In the genomic region with DNA sequence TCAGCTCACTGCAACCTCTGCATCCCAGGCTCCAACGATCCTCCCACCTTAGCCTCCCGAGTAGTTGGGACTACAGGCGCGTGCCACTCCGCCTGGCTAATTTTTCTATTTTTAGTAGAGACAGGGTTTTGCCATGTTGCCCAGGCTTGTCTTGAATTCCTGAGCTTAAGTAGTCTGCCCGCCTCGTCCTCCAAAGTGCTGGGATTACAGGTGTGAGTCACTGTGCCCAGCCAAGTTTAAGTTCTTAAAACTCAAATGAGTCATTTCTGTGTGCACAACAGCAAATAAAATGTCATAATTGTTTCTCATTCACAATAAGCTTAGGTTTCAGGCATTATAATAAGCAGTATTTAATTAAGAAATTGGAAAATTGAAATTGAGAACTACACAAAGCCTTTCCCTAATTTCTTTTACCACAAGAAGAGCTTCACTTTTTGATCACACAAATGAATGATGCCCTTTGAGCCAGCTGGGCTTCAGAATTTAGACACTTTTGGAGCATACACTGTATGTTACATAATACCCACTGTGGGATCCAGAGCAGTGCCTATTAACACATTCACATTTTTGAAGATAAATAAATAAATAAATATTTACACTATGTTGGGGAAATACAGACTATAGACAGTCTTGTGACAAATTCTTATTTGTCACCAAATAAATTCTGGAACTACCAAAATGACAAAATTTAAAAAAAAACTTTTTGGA, we compare ENCODE assay signal across 1 cellular context.
TF ChIP-seq lines count a peak whose summit lies in the region.

No MANE protein-coding gene starts in this region.

TF ChIP-seq in HEK293, 187 proteins besides CTCF, POLR2A, EP300 and RAD21 (continued from another document and continues in another):
- TF ChIP-seq ZNF792 (tag by site-specific recombination; IDR thresholded peaks at IDR 0.05) (no peak), ZNF501 (tag by site-specific recombination; IDR thresholded peaks at IDR 0.05) (peak; percentile 79), GLI2 (tag by site-specific recombination; IDR thresholded peaks at IDR 0.05; ENCODE audit: borderline replicate concordance, low read depth) (peak; percentile 42; the same call in 1 of the 2 replicates), HOXD13 (CRISPR knock-in tag; IDR thresholded peaks at IDR 0.05; ENCODE audit: borderline replicate concordance) (no peak), ZNF391 (tag by site-specific recombination; IDR thresholded peaks at IDR 0.05; ENCODE audit: borderline replicate concordance, low read depth) (0 out of 2 replicates have a peak, but pooled peaks have one; percentile 43), HOXA7 (CRISPR knock-in tag; IDR thresholded peaks at IDR 0.05; ENCODE audit: borderline replicate concordance) (no peak), ZNF155 (tag by site-specific recombination; IDR thresholded peaks at IDR 0.05) (no peak), ZNF146 (tag by site-specific recombination; IDR thresholded peaks at IDR 0.05) (no peak), ZNF366 (tag by site-specific recombination; conservative IDR thresholded peaks at IDR 0.05) (peak; percentile 97), ZNF768 (tag by site-specific recombination; IDR thresholded peaks at IDR 0.05) (no peak), OSR2 (tag by site-specific recombination; IDR thresholded peaks at IDR 0.05) (peak; percentile 84), ZNF510 (tag by site-specific recombination; IDR thresholded peaks at IDR 0.05; ENCODE audit: insufficient replicate concordance) (no peak), MYNN (tag by site-specific recombination; IDR thresholded peaks at IDR 0.05; ENCODE audit: borderline replicate concordance) (no peak), ZNF530 (tag by site-specific recombination; IDR thresholded peaks at IDR 0.05; ENCODE audit: low read depth) (no peak), ZNF596 (tag by site-specific recombination; IDR thresholded peaks at IDR 0.05) (no peak), SP2 (tag by site-specific recombination; IDR thresholded peaks at IDR 0.05) (peak; percentile 16; the same call in 1 of the 2 replicates), ZBTB1 (tag by site-specific recombination; IDR thresholded peaks at IDR 0.05) (0 out of 2 replicates have a peak, but pooled peaks have one; percentile 39), ZFP37 (tag by site-specific recombination; IDR thresholded peaks at IDR 0.05) (peak; percentile 88; the same call in 1 of the 2 replicates), ZNF354C (tag by site-specific recombination; IDR thresholded peaks at IDR 0.05; ENCODE audit: borderline replicate concordance, low read depth) (no peak), ZNF660 (tag by site-specific recombination; IDR thresholded peaks at IDR 0.05) (peak; percentile 80), FEZF1 (tag by site-specific recombination; IDR thresholded peaks at IDR 0.05) (peak; percentile 50; the same call in 1 of the 2 replicates), ZNF350 (tag by site-specific recombination; IDR thresholded peaks at IDR 0.05) (no peak; the same call in 1 of the 2 replicates), ZNF791 (tag by site-specific recombination; IDR thresholded peaks at IDR 0.05) (no peak), ZNF19 (tag by site-specific recombination; IDR thresholded peaks at IDR 0.05; ENCODE audit: low read depth) (no peak), ZNF776 (tag by site-specific recombination; IDR thresholded peaks at IDR 0.05; ENCODE audit: borderline replicate concordance) (no peak), ZNF214 (tag by site-specific recombination; IDR thresholded peaks at IDR 0.05; ENCODE audit: borderline replicate concordance) (no peak), SCRT1 (tag by site-specific recombination; IDR thresholded peaks at IDR 0.05; ENCODE audit: borderline replicate concordance) (peak; percentile 73), ZNF404 (tag by site-specific recombination; IDR thresholded peaks at IDR 0.05) (no peak), TRIM28 (IDR thresholded peaks at IDR 0.05; ENCODE audit: borderline replicate concordance, low read length) (no peak), ZNF658 (tag by site-specific recombination; IDR thresholded peaks at IDR 0.05) (no peak), ZNF433 (tag by site-specific recombination; IDR thresholded peaks at IDR 0.05; ENCODE audit: low read depth) (no peak), KLF9 (tag by site-specific recombination; IDR thresholded peaks at IDR 0.05; ENCODE audit: low read depth) (peak; percentile 33; the same call in 1 of the 2 replicates), BCL11B (tag by site-specific recombination; IDR thresholded peaks at IDR 0.05; ENCODE audit: low read depth) (0 out of 2 replicates have a peak, but pooled peaks have one; percentile 8), OVOL3 (tag by site-specific recombination; IDR thresholded peaks at IDR 0.05) (0 out of 2 replicates have a peak, but pooled peaks have one; percentile 57), ZNF48 (tag by site-specific recombination; IDR thresholded peaks at IDR 0.05) (no peak), GLIS2 (tag by site-specific recombination; IDR thresholded peaks at IDR 0.05) (peak; percentile 38; the same call in 1 of the 2 replicates), ZNF174 (tag by site-specific recombination; IDR thresholded peaks at IDR 0.05) (no peak)
- TF ChIP-seq, protein P1, sequence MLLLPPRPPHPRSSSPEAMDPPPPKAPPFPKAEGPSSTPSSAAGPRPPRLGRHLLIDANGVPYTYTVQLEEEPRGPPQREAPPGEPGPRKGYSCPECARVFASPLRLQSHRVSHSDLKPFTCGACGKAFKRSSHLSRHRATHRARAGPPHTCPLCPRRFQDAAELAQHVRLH (tag by site-specific recombination; IDR thresholded peaks at IDR 0.05) = no peak
- TF ChIP-seq, protein P2, sequence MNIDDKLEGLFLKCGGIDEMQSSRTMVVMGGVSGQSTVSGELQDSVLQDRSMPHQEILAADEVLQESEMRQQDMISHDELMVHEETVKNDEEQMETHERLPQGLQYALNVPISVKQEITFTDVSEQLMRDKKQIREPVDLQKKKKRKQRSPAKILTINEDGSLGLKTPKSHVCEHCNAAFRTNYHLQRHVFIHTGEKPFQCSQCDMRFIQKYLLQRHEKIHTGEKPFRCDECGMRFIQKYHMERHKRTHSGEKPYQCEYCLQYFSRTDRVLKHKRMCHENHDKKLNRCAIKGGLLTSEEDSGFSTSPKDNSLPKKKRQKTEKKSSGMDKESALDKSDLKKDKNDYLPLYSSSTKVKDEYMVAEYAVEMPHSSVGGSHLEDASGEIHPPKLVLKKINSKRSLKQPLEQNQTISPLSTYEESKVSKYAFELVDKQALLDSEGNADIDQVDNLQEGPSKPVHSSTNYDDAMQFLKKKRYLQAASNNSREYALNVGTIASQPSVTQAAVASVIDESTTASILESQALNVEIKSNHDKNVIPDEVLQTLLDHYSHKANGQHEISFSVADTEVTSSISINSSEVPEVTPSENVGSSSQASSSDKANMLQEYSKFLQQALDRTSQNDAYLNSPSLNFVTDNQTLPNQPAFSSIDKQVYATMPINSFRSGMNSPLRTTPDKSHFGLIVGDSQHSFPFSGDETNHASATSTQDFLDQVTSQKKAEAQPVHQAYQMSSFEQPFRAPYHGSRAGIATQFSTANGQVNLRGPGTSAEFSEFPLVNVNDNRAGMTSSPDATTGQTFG (tag by site-specific recombination; IDR thresholded peaks at IDR 0.05; ENCODE audit: borderline replicate concordance) = no peak
- TF ChIP-seq, protein P3, sequence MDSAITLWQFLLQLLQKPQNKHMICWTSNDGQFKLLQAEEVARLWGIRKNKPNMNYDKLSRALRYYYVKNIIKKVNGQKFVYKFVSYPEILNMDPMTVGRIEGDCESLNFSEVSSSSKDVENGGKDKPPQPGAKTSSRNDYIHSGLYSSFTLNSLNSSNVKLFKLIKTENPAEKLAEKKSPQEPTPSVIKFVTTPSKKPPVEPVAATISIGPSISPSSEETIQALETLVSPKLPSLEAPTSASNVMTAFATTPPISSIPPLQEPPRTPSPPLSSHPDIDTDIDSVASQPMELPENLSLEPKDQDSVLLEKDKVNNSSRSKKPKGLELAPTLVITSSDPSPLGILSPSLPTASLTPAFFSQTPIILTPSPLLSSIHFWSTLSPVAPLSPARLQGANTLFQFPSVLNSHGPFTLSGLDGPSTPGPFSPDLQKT (IDR thresholded peaks at IDR 0.05; ENCODE audit: borderline replicate concordance, low read depth, low read length) = no peak
- TF ChIP-seq, protein P4, sequence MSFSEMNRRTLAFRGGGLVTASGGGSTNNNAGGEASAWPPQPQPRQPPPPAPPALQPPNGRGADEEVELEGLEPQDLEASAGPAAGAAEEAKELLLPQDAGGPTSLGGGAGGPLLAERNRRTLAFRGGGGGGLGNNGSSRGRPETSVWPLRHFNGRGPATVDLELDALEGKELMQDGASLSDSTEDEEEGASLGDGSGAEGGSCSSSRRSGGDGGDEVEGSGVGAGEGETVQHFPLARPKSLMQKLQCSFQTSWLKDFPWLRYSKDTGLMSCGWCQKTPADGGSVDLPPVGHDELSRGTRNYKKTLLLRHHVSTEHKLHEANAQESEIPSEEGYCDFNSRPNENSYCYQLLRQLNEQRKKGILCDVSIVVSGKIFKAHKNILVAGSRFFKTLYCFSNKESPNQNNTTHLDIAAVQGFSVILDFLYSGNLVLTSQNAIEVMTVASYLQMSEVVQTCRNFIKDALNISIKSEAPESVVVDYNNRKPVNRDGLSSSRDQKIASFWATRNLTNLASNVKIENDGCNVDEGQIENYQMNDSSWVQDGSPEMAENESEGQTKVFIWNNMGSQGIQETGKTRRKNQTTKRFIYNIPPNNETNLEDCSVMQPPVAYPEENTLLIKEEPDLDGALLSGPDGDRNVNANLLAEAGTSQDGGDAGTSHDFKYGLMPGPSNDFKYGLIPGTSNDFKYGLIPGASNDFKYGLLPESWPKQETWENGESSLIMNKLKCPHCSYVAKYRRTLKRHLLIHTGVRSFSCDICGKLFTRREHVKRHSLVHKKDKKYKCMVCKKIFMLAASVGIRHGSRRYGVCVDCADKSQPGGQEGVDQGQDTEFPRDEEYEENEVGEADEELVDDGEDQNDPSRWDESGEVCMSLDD (tag by site-specific recombination; IDR thresholded peaks at IDR 0.05) = 0 out of 2 replicates have a peak, but pooled peaks have one; percentile 21
- TF ChIP-seq, protein P5, sequence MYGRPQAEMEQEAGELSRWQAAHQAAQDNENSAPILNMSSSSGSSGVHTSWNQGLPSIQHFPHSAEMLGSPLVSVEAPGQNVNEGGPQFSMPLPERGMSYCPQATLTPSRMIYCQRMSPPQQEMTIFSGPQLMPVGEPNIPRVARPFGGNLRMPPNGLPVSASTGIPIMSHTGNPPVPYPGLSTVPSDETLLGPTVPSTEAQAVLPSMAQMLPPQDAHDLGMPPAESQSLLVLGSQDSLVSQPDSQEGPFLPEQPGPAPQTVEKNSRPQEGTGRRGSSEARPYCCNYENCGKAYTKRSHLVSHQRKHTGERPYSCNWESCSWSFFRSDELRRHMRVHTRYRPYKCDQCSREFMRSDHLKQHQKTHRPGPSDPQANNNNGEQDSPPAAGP (tag by site-specific recombination; IDR thresholded peaks at IDR 0.05) = peak; percentile 84; the same call in 1 of the 2 replicates
- TF ChIP-seq, protein P6, sequence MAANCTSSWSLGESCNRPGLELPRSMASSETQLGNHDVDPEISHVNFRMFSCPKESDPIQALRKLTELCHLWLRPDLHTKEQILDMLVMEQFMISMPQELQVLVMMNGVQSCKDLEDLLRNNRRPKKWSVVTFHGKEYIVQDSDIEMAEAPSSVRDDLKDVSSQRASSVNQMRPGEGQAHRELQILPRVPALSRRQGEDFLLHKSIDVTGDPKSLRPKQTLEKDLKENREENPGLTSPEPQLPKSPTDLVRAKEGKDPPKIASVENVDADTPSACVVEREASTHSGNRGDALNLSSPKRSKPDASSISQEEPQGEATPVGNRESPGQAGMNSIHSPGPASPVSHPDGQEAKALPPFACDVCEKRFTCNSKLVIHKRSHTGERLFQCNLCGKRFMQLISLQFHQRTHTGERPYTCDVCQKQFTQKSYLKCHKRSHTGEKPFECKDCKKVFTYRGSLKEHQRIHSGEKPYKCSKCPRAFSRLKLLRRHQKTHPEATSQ (tag by site-specific recombination; IDR thresholded peaks at IDR 0.05) = no peak
- TF ChIP-seq, protein P7, sequence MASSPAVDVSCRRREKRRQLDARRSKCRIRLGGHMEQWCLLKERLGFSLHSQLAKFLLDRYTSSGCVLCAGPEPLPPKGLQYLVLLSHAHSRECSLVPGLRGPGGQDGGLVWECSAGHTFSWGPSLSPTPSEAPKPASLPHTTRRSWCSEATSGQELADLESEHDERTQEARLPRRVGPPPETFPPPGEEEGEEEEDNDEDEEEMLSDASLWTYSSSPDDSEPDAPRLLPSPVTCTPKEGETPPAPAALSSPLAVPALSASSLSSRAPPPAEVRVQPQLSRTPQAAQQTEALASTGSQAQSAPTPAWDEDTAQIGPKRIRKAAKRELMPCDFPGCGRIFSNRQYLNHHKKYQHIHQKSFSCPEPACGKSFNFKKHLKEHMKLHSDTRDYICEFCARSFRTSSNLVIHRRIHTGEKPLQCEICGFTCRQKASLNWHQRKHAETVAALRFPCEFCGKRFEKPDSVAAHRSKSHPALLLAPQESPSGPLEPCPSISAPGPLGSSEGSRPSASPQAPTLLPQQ (tag by site-specific recombination; IDR thresholded peaks at IDR 0.05) = peak; percentile 68
- TF ChIP-seq, protein P8, sequence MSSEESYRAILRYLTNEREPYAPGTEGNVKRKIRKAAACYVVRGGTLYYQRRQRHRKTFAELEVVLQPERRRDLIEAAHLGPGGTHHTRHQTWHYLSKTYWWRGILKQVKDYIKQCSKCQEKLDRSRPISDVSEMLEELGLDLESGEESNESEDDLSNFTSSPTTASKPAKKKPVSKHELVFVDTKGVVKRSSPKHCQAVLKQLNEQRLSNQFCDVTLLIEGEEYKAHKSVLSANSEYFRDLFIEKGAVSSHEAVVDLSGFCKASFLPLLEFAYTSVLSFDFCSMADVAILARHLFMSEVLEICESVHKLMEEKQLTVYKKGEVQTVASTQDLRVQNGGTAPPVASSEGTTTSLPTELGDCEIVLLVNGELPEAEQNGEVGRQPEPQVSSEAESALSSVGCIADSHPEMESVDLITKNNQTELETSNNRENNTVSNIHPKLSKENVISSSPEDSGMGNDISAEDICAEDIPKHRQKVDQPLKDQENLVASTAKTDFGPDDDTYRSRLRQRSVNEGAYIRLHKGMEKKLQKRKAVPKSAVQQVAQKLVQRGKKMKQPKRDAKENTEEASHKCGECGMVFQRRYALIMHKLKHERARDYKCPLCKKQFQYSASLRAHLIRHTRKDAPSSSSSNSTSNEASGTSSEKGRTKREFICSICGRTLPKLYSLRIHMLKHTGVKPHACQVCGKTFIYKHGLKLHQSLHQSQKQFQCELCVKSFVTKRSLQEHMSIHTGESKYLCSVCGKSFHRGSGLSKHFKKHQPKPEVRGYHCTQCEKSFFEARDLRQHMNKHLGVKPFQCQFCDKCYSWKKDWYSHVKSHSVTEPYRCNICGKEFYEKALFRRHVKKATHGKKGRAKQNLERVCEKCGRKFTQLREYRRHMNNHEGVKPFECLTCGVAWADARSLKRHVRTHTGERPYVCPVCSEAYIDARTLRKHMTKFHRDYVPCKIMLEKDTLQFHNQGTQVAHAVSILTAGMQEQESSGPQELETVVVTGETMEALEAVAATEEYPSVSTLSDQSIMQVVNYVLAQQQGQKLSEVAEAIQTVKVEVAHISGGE (tag by site-specific recombination; conservative IDR thresholded peaks at IDR 0.05; ENCODE audit: low read depth) = no peak
